ENCODE assay signal across 9 cellular contexts in genomic region chr15:70014860-70015490, GRCh38.
A peak's percentile ranks its signal among the peaks of the same experiment; 100 is the strongest.
DNase-seq lines count a peak whose midpoint lies in the region; ATAC-seq and TF ChIP-seq lines count a peak whose summit lies in the region.
"Had no signal": no experiment of that assay in that cellular context is flagged by ENCODE, and none has a peak within 500 bp of the region (broad histone marks: within the 10 kb centered on the region; RNA-seq: fewer than 3 reads in every experiment).

No MANE protein-coding gene starts in this region.

- no peak for TF ChIP-seq CTCF in smooth muscle cell (IDR thresholded peaks at IDR 0.05; ENCODE audit: borderline replicate concordance, insufficient read depth, poor library complexity, severe bottlenecking)

- no peaks in the 10 kb centered on the region for H3K36me3 ChIP-seq in naive thymus-derived CD4-positive, alpha-beta T cell (ENCODE audit: control insufficient read depth in 2 of 3, insufficient read depth in 3 of 3, low read length in 3 of 3)
- H3K36me3 ChIP-seq in smooth muscle cell (ENCODE audit: low read depth): no peaks in the 10 kb centered on the region

- peaks cover 0 to 7% (median 0%) of the 10 kb centered on the region in 3 experiments for H3K9me3 ChIP-seq in naive thymus-derived CD4-positive, alpha-beta T cell (ENCODE audit: control insufficient read depth in 2 of 3, low read length in 3 of 3)
- H3K9me3 ChIP-seq in smooth muscle cell (replicated peaks; ENCODE audit: low read depth): no peaks in the 10 kb centered on the region

- intact Hi-C loops in naive thymus-derived CD4-positive, alpha-beta T cell (cut with micrococcal nuclease): no loop called here

- no peak overlapping the region for H3K27ac ChIP-seq in naive thymus-derived CD4-positive, alpha-beta T cell (ENCODE audit: low read depth, low read length)
- H3K27ac ChIP-seq in smooth muscle cell (ENCODE audit: low read depth): no peak overlapping the region

- no peaks in the 10 kb centered on the region for H3K79me2 ChIP-seq in smooth muscle cell (ENCODE audit: low read depth)

- CTCF ChIA-PET in naive thymus-derived CD4-positive, alpha-beta T cell (lab: Charles Lee): no interaction called here

- no peaks in the 10 kb centered on the region for H3K4me1 ChIP-seq in naive thymus-derived CD4-positive, alpha-beta T cell (ENCODE audit: control insufficient read depth in 2 of 2, insufficient read depth in 2 of 2, low read length in 2 of 2)
- peaks cover 6% of the 10 kb centered on the region for H3K4me1 ChIP-seq in smooth muscle cell (ENCODE audit: low read depth)

- POLR2A ChIA-PET in naive thymus-derived CD4-positive, alpha-beta T cell (lab: Charles Lee): interaction anchor here (1.1 kb wide), 1 partner anchor 8 kb away, joined by 3 read pairs; no protein-coding TSS in a partner anchor

- ATAC-seq in GM18867 (IDR thresholded peaks at IDR 0.05; ENCODE audit: unreplicated experiment): peak; percentile 76
- peak; percentile 81 for ATAC-seq in GM21786 (IDR thresholded peaks at IDR 0.05; ENCODE audit: unreplicated experiment)
- ATAC-seq in HG03571 (IDR thresholded peaks at IDR 0.05; ENCODE audit: unreplicated experiment): peak; percentile 80
- ATAC-seq in naive thymus-derived CD4-positive, alpha-beta T cell: peak; percentile 27

- H2AFZ ChIP-seq in smooth muscle cell (ENCODE audit: low read depth): no peak overlapping the region

- peaks cover 0 to 14% (median 4%) of the 10 kb centered on the region in 11 donors for H3K9me3 Mint-ChIP-seq in naive thymus-derived CD4-positive, alpha-beta T cell
- H3K9me3 Mint-ChIP-seq: dendritic cell treated with granulocyte-macrophage colony-stimulating factor and Interleukin-4, amounts not matched to agents 40 ng/mL and 50 ng/mL, for 4 days had no signal

- H3K9ac ChIP-seq in smooth muscle cell (ENCODE audit: low read depth): no peak overlapping the region

- peak overlapping the region in 1 of 9 donors; percentile 13 for H3K27ac Mint-ChIP-seq in naive thymus-derived CD4-positive, alpha-beta T cell
- H3K27ac Mint-ChIP-seq: dendritic cell treated with granulocyte-macrophage colony-stimulating factor and Interleukin-4, amounts not matched to agents 40 ng/mL and 50 ng/mL, for 4 days had no signal

- DNase-seq in naive thymus-derived CD4-positive, alpha-beta T cell: no peak
- DNase-seq in CD1c-positive myeloid dendritic cell (ENCODE audit: extremely low spot score) (no peak), smooth muscle cell (lab: John Stamatoyannopoulos, UW; ENCODE audit: unreplicated experiment) (no peak), OCI-M1 (lab: John Stamatoyannopoulos, UW) (no peak), Kasumi-1 (lab: John Stamatoyannopoulos, UW) (no peak)

- peaks cover 13 to 32% (median 18%) of the 10 kb centered on the region in 5 donors for H3K27me3 Mint-ChIP-seq in naive thymus-derived CD4-positive, alpha-beta T cell

- no peak overlapping the region for H3K4me2 ChIP-seq in smooth muscle cell

- WGBS in smooth muscle cell (ENCODE audit: low lambda C conversion rate): 46% methylated on average over 9 of the region's 9 CpGs

- H3K4me3 ChIP-seq in naive thymus-derived CD4-positive, alpha-beta T cell (ENCODE audit: low read length): no peak overlapping the region
- H3K4me3 ChIP-seq in smooth muscle cell: no peak overlapping the region

- H3K27me3 ChIP-seq in naive thymus-derived CD4-positive, alpha-beta T cell (ENCODE audit: control insufficient read depth in 2 of 2, insufficient read depth in 2 of 2, low read length in 2 of 2): no peaks in the 10 kb centered on the region
- H3K27me3 ChIP-seq in smooth muscle cell (ENCODE audit: low read depth): no peaks in the 10 kb centered on the region

- peaks cover 0 to 9% (median 3%) of the 10 kb centered on the region in 5 donors for H3K36me3 Mint-ChIP-seq in naive thymus-derived CD4-positive, alpha-beta T cell

- peaks cover 6 to 19% (median 11%) of the 10 kb centered on the region in 7 donors for H3K4me1 Mint-ChIP-seq in naive thymus-derived CD4-positive, alpha-beta T cell

- no peaks in the 10 kb centered on the region for H4K20me1 ChIP-seq in smooth muscle cell (ENCODE audit: low read depth)

- no peak overlapping the region for H3K4me3 Mint-ChIP-seq in naive thymus-derived CD4-positive, alpha-beta T cell
- H3K4me3 Mint-ChIP-seq: dendritic cell treated with granulocyte-macrophage colony-stimulating factor and Interleukin-4, amounts not matched to agents 40 ng/mL and 50 ng/mL, for 4 days had no signal

- no peaks in the 10 kb centered on the region for H3F3A ChIP-seq in smooth muscle cell (ENCODE audit: low read depth)

Comparison
In these comparisons a context has a peak if more than half of its experiments do, and no peak if none do; other contexts are left out.
1. ATAC-seq: peak in every context shown above with its lines; median percentile 81 in GM21786; 80 in HG03571; 76 in GM18867; 27 in naive thymus-derived CD4-positive, alpha-beta T cell.